In the genomic region with DNA sequence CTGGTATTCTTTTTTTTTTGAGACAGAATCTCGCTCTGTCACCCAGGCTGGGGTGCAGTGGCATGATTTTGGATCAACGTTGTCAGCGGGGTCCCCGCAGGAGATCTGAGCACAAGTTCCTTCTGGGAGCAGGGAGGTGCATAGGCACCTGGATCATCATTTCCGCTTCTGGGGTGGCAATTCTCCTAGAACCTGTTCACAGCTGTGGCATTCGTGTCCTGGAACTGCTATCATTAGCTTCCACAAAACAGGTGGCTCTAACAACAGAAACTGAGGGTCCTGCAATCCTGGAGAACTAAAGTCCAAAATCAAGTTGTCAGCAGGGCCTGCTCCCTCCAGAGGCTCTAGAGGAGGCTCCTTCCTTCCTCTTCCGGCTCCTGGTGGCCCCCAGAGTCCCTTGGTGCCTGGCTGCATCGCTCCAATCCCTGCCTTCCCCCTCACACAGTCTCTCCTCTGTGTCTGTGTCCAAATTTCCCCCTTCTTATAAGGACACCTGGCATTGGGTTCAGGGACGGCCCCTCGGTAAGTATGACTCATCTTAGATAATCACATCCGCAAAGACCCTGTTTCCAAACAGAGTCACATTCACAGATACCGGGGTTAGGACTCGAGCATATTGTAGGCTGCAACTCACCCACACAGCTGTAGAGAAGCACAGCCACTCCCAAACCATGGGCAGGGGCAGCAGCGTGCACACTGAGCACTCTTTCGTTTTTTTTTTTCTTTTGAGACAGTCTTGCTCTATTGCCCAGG, we compare ENCODE assay signal across 9 cellular contexts. TPM values are rescaled to one million over a fixed set of nuclear protein-coding genes. Genes with fewer than 3 reads are reported as not detected.
A peak's percentile ranks its signal among the peaks of the same experiment; 100 is the strongest.
DNase-seq lines count a peak whose midpoint lies in the region; ATAC-seq and TF ChIP-seq lines count a peak whose summit lies in the region.
"Had no signal": no experiment of that assay in that cellular context is flagged by ENCODE, and none has a peak within 500 bp of the region (broad histone marks: within the 10 kb centered on the region; RNA-seq: fewer than 3 reads in every experiment).

No MANE protein-coding gene starts in this region.

- H3K79me2 ChIP-seq in OCI-LY3 (ENCODE audit: low read length), result no peaks in the 10 kb centered on the region

- no peaks in the 10 kb centered on the region for H4K20me1 ChIP-seq in OCI-LY3 (ENCODE audit: insufficient read depth, low read length)

- peak overlapping the region; percentile 95 for H3K9ac ChIP-seq in OCI-LY3 (ENCODE audit: low read length)

- no peaks in the 10 kb centered on the region for H3K9me3 ChIP-seq in A673 (ENCODE audit: low read depth, low read length, poor library complexity, severe bottlenecking)
- H3K9me3 ChIP-seq in OCI-LY3 (ENCODE audit: insufficient read depth, low read length), result no peaks in the 10 kb centered on the region

- H3K4me1 ChIP-seq in A673 (ENCODE audit: insufficient read depth, low read length, poor library complexity, severe bottlenecking), result peaks cover 29% of the 10 kb centered on the region
- peaks cover 71% of the 10 kb centered on the region for H3K4me1 ChIP-seq in OCI-LY3 (ENCODE audit: low read length)

- intact Hi-C loops in A673 (cut with micrococcal nuclease; ENCODE audit: unreplicated experiment), result no loop called here

- POLR2A ChIA-PET in A673 (lab: Charles Lee; ENCODE audit: low non-redundant PET), result interaction anchor here (0.6 kb wide), 1 partner anchor 45 kb away, joined by 3 read pairs; no protein-coding TSS in a partner anchor

- DNase-seq in A673 (ENCODE audit: low spot score) (peak; percentile 55), ureter (ENCODE audit: low spot score) (no peak), KG1 (lab: John Stamatoyannopoulos, UW) (no peak), HuH-7 (ENCODE audit: low spot score) (no peak)
- DNase-seq in activated CD4-positive, CD25-positive, alpha-beta regulatory T cell (lab: John Stamatoyannopoulos, UW), result no peak
- DNase-seq: caudate nucleus had no signal

- CTCF ChIA-PET in A673 (lab: Charles Lee), result no interaction called here

- no peak overlapping the region for H3K4me3 ChIP-seq in A673 (ENCODE audit: low read depth, low read length, poor library complexity, severe bottlenecking)
- H3K4me3 ChIP-seq in OCI-LY3 (ENCODE audit: low read length), result peak overlapping the region; percentile 75

- H3K27ac ChIP-seq in A673 (ENCODE audit: low read depth, low read length, poor library complexity, severe bottlenecking) (peak overlapping the region; percentile 63), OCI-LY3 (ENCODE audit: low read length) (peak overlapping the region; percentile 99)

- H3K4me2 ChIP-seq in OCI-LY3 (ENCODE audit: low read length), result peak overlapping the region; percentile 98

- no peak overlapping the region for H2AFZ ChIP-seq in OCI-LY3 (ENCODE audit: low read depth, low read length)

- no peaks in the 10 kb centered on the region for H3K36me3 ChIP-seq in A673 (ENCODE audit: insufficient read depth, low read length, poor library complexity, severe bottlenecking)
- H3K36me3 ChIP-seq in OCI-LY3 (replicated peaks; ENCODE audit: low read depth, low read length), result no peaks in the 10 kb centered on the region

- no peak for TF ChIP-seq CTCF in A673 (conservative IDR thresholded peaks at IDR 0.05; ENCODE audit: low read depth, low read length)
- TF ChIP-seq CTCF in OCI-LY3 (IDR thresholded peaks at IDR 0.05; ENCODE audit: low read depth, low read length), result no peak

- H3K27me3 ChIP-seq in A673 (replicated peaks; ENCODE audit: insufficient read depth, low read depth, low read length, poor library complexity), result no peaks in the 10 kb centered on the region
- no peaks in the 10 kb centered on the region for H3K27me3 ChIP-seq in OCI-LY3 (ENCODE audit: low read depth, low read length)

- ATAC-seq in GM18867 (IDR thresholded peaks at IDR 0.05; ENCODE audit: unreplicated experiment) (peak; percentile 36), HG02943 (IDR thresholded peaks at IDR 0.05; ENCODE audit: low read depth, unreplicated experiment) (peak; percentile 54)

- BruUV-seq in A673 (replicated peaks; lab: Mats Ljungman, UMichigan), result no TSS peak

RNA-seq across cellular contexts. Expression of a gene that starts 43.5 kb away (rescaled TPM):
- total RNA-seq in A673 (2021), result 83.3 and 86.6 TPM in 2 replicates
- total RNA-seq in ureter, result 63.2 TPM

RNA-seq across cellular contexts. Expression of a gene that starts 60.0 kb away (rescaled TPM):
- total RNA-seq in A673 (2021), result 324 and 371 TPM in 2 replicates
- 91.8 TPM for total RNA-seq in ureter
